ENCODE assay signal across 32 cellular contexts in genomic region chr15:35376701-35377100, GRCh38.
"Had no signal": no experiment of that assay in that cellular context is flagged by ENCODE, and none has a peak within 500 bp of the region (broad histone marks: within the 10 kb centered on the region; RNA-seq: fewer than 3 reads in every experiment).

No MANE protein-coding gene starts in this region.

- H3K27me3 ChIP-seq: adrenal gland, ascending aorta, esophagus squamous epithelium, gastrocnemius medialis, heart left ventricle, hepatocyte had no signal

- H3K27ac Mint-ChIP-seq: activated CD4-positive, alpha-beta memory T cell treated with anti-CD3 and anti-CD28 coated beads for 36 hours; activated CD4-positive, alpha-beta T cell treated with anti-CD3 and anti-CD28 coated beads for 36 hours; activated CD4-positive, alpha-beta T cell treated with anti-CD3 and anti-CD28 coated beads, Interleukin-2, amount 10 ng/mL, durations not matched to agents 24 days and 14 days; activated CD8-positive, alpha-beta memory T cell treated with anti-CD3 and anti-CD28 coated beads, Interleukin-2, amount 10 ng/mL, durations not matched to agents 7 days and 5 days; activated CD8-positive, alpha-beta T cell treated with anti-CD3 and anti-CD28 coated beads, Interleukin-2, amount 10 ng/mL, durations not matched to agents 7 days and 5 days; activated naive CD4-positive, alpha-beta T cell treated with anti-CD3 and anti-CD28 coated beads for 36 hours; activated naive CD4-positive, alpha-beta T cell treated with anti-CD3 and anti-CD28 coated beads, Interleukin-2, amount 50 U/mL, for 24 hours; activated naive CD8-positive, alpha-beta T cell treated with anti-CD3 and anti-CD28 coated beads for 36 hours; activated naive CD8-positive, alpha-beta T cell treated with anti-CD3 and anti-CD28 coated beads, Interleukin-2, amount 50 U/mL, for 24 hours; activated T-helper 1 cell treated with anti-CD3 and anti-CD28 coated beads, Interleukin-12 subunit alpha, Interleukin-12 subunit beta, Interleukin-2, Interleukin-4 antibody, amounts not matched to agents 30 ng/mL and 10 ng/mL and 1 ng/mL, durations not matched to agents 14 hours and 24 hours and 36 hours; activated T-helper 2 cell treated with anti-CD3 and anti-CD28 coated beads, Interferon-gamma antibody, Interleukin-2, Interleukin-4, amounts not matched to agents 10 μg/mL and 5 μg/mL and 100 μg/mL, durations not matched to agents 14 hours and 24 hours and 36 hours; brain; effector memory CD8-positive, alpha-beta T cell had no signal

- H3K27ac ChIP-seq: adrenal gland, ascending aorta, epithelial cell of prostate, esophagus squamous epithelium, gastrocnemius medialis, heart left ventricle, hepatocyte had no signal

- H3K4me1 ChIP-seq: adrenal gland, esophagus squamous epithelium, gastrocnemius medialis, heart left ventricle had no signal

- ATAC-seq: activated CD4-positive, alpha-beta T cell treated with anti-CD3 and anti-CD28 coated beads for 36 hours; activated CD8-positive, alpha-beta memory T cell treated with anti-CD3 and anti-CD28 coated beads, Interleukin-2, amount 10 ng/mL, durations not matched to agents 7 days and 5 days; activated CD8-positive, alpha-beta T cell treated with anti-CD3 and anti-CD28 coated beads, Interleukin-2, amount 10 ng/mL, durations not matched to agents 7 days and 5 days; activated naive CD8-positive, alpha-beta T cell treated with anti-CD3 and anti-CD28 coated beads, Interleukin-2, amount 50 U/mL, for 24 hours; effector memory CD8-positive, alpha-beta T cell; gastrocnemius medialis; heart left ventricle had no signal

- H3K4me2 ChIP-seq: hepatocyte had no signal

- H3K27me3 Mint-ChIP-seq: activated CD4-positive, alpha-beta memory T cell treated with anti-CD3 and anti-CD28 coated beads for 36 hours; activated CD4-positive, alpha-beta T cell treated with anti-CD3 and anti-CD28 coated beads for 36 hours; activated CD4-positive, alpha-beta T cell treated with anti-CD3 and anti-CD28 coated beads, Interleukin-2, amount 10 ng/mL, durations not matched to agents 24 days and 14 days; activated CD8-positive, alpha-beta memory T cell treated with anti-CD3 and anti-CD28 coated beads, Interleukin-2, amount 10 ng/mL, durations not matched to agents 7 days and 5 days; activated naive CD4-positive, alpha-beta T cell treated with anti-CD3 and anti-CD28 coated beads, Interleukin-2, amount 50 U/mL, for 24 hours; activated naive CD8-positive, alpha-beta T cell treated with anti-CD3 and anti-CD28 coated beads for 36 hours; activated naive CD8-positive, alpha-beta T cell treated with anti-CD3 and anti-CD28 coated beads, Interleukin-2, amount 50 U/mL, for 24 hours; effector memory CD8-positive, alpha-beta T cell had no signal

- H2AFZ ChIP-seq: hepatocyte had no signal

- H3K79me2 ChIP-seq: hepatocyte had no signal

- H3K4me3 ChIP-seq: adrenal gland, ascending aorta, esophagus squamous epithelium, gastrocnemius medialis, heart left ventricle, hepatocyte had no signal

- DNase-seq: activated CD4-positive, alpha-beta memory T cell treated with anti-CD3 and anti-CD28 coated beads for 36 hours; activated CD4-positive, alpha-beta T cell treated with anti-CD3 and anti-CD28 coated beads for 36 hours; activated CD4-positive, alpha-beta T cell treated with anti-CD3 and anti-CD28 coated beads, Interleukin-2, amount 10 ng/mL, durations not matched to agents 24 days and 14 days; activated CD4-positive, CD25-positive, alpha-beta regulatory T cell; activated CD4-positive, CD25-positive, alpha-beta regulatory T cell treated with anti-CD3 and anti-CD28 coated beads, Interleukin-2, amount 50 U/mL, for 72 hours; activated CD8-positive, alpha-beta memory T cell treated with anti-CD3 and anti-CD28 coated beads, Interleukin-2, amount 10 ng/mL, durations not matched to agents 7 days and 5 days; activated CD8-positive, alpha-beta memory T cell treated with anti-CD3 and anti-CD28 coated beads, Interleukin-2, amount 50 U/mL, for 4 hours; activated CD8-positive, alpha-beta T cell treated with anti-CD3 and anti-CD28 coated beads, Interleukin-2, amount 10 ng/mL, durations not matched to agents 7 days and 5 days; activated effector memory CD4-positive, alpha-beta T cell treated with anti-CD3 and anti-CD28 coated beads, Interleukin-2, amount 50 U/mL, for 16 hours; activated naive CD4-positive, alpha-beta T cell treated with anti-CD3 and anti-CD28 coated beads for 36 hours; activated naive CD8-positive, alpha-beta T cell treated with anti-CD3 and anti-CD28 coated beads for 36 hours; activated naive CD8-positive, alpha-beta T cell treated with anti-CD3 and anti-CD28 coated beads, Interleukin-2, amount 50 U/mL, for 24 hours; activated T-cell treated with anti-CD3 and anti-CD28 coated beads, Interleukin-2, amount 50 U/mL, for 1 hour; activated T-cell treated with anti-CD3 and anti-CD28 coated beads, Interleukin-2, amount 50 U/mL, for 48 hours; adrenal gland; caudate nucleus; cortex of kidney; dermis blood vessel endothelial cell; effector CD4-positive, alpha-beta T cell; effector memory CD8-positive, alpha-beta T cell; esophagus squamous epithelium; gastrocnemius medialis; glutamatergic neuron; heart left ventricle; T-helper 2 cell had no signal

- H3K4me3 Mint-ChIP-seq: activated CD4-positive, alpha-beta memory T cell treated with anti-CD3 and anti-CD28 coated beads for 36 hours; activated CD4-positive, alpha-beta T cell treated with anti-CD3 and anti-CD28 coated beads for 36 hours; activated CD4-positive, alpha-beta T cell treated with anti-CD3 and anti-CD28 coated beads, Interleukin-2, amount 10 ng/mL, durations not matched to agents 24 days and 14 days; activated CD8-positive, alpha-beta memory T cell treated with anti-CD3 and anti-CD28 coated beads, Interleukin-2, amount 10 ng/mL, durations not matched to agents 7 days and 5 days; activated CD8-positive, alpha-beta T cell treated with anti-CD3 and anti-CD28 coated beads, Interleukin-2, amount 10 ng/mL, durations not matched to agents 7 days and 5 days; activated naive CD4-positive, alpha-beta T cell treated with anti-CD3 and anti-CD28 coated beads for 36 hours; activated naive CD4-positive, alpha-beta T cell treated with anti-CD3 and anti-CD28 coated beads, Interleukin-2, amount 50 U/mL, for 24 hours; activated naive CD8-positive, alpha-beta T cell treated with anti-CD3 and anti-CD28 coated beads for 36 hours; activated naive CD8-positive, alpha-beta T cell treated with anti-CD3 and anti-CD28 coated beads, Interleukin-2, amount 50 U/mL, for 24 hours; activated T-helper 1 cell treated with anti-CD3 and anti-CD28 coated beads, Interleukin-12 subunit alpha, Interleukin-12 subunit beta, Interleukin-2, Interleukin-4 antibody, amounts not matched to agents 30 ng/mL and 10 ng/mL and 1 ng/mL, durations not matched to agents 14 hours and 24 hours and 36 hours; brain; effector memory CD8-positive, alpha-beta T cell had no signal

- H3K9me3 Mint-ChIP-seq: effector memory CD8-positive, alpha-beta T cell had no signal

- H3K4me1 Mint-ChIP-seq: activated CD4-positive, alpha-beta T cell treated with anti-CD3 and anti-CD28 coated beads for 36 hours; activated CD4-positive, alpha-beta T cell treated with anti-CD3 and anti-CD28 coated beads, Interleukin-2, amount 10 ng/mL, durations not matched to agents 24 days and 14 days; activated CD8-positive, alpha-beta memory T cell treated with anti-CD3 and anti-CD28 coated beads, Interleukin-2, amount 10 ng/mL, durations not matched to agents 7 days and 5 days; activated naive CD4-positive, alpha-beta T cell treated with anti-CD3 and anti-CD28 coated beads, Interleukin-2, amount 50 U/mL, for 24 hours; activated naive CD8-positive, alpha-beta T cell treated with anti-CD3 and anti-CD28 coated beads for 36 hours; activated naive CD8-positive, alpha-beta T cell treated with anti-CD3 and anti-CD28 coated beads, Interleukin-2, amount 50 U/mL, for 24 hours; brain had no signal

- H3K36me3 ChIP-seq: adrenal gland had no signal

- H3K9me3 ChIP-seq: adrenal gland, ascending aorta, esophagus squamous epithelium, gastrocnemius medialis had no signal
